Comparison of ENCODE assay signal across 18 cellular contexts in the genomic region with DNA sequence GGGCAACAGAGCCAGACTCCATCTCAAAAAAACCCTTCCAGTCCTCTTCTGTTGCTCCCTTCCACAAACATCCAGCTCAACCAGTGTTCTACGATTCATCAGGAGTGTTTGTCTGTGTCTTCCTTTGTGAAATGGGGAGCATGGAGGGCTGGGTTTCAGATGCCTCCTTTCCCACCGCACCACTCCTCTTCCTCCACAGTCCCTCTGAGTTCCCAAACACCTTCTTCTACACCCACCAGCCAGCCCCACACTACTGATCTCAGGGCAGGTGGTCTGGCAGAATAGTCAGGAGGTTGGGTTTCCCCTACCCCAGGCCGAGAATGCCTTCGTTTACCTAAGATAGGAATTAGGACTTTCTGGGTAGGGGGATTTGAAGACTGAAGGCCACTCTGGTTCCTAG. TPM values are rescaled to one million over a fixed set of nuclear protein-coding genes. Genes with fewer than 3 reads are reported as not detected.
DNase-seq lines count a peak whose midpoint lies in the region; ATAC-seq, FAIRE-seq and TF ChIP-seq lines count a peak whose summit lies in the region.
"Had no signal": no experiment of that assay in that cellular context is flagged by ENCODE, and none has a peak within 500 bp of the region (broad histone marks: within the 10 kb centered on the region; RNA-seq: fewer than 3 reads in every experiment).

No MANE protein-coding gene starts in this region.

- H3K27ac Mint-ChIP-seq in activated CD8-positive, alpha-beta memory T cell treated with anti-CD3 and anti-CD28 coated beads, Interleukin-2, amount 10 ng/mL, durations not matched to agents 7 days and 5 days, result no peak overlapping the region
- no peak overlapping the region for H3K27ac Mint-ChIP-seq in endodermal cell
- no peak overlapping the region for H3K27ac Mint-ChIP-seq in osteocyte (ENCODE audit: unreplicated experiment)

- no peaks in the 10 kb centered on the region for H3K36me3 Mint-ChIP-seq in activated CD8-positive, alpha-beta memory T cell treated with anti-CD3 and anti-CD28 coated beads, Interleukin-2, amount 10 ng/mL, durations not matched to agents 7 days and 5 days
- H3K36me3 Mint-ChIP-seq in endodermal cell (ENCODE audit: low read depth), result no peaks in the 10 kb centered on the region
- H3K36me3 Mint-ChIP-seq in osteocyte (ENCODE audit: unreplicated experiment), result no peaks in the 10 kb centered on the region
- H3K36me3 Mint-ChIP-seq: CD4-positive, alpha-beta memory T cell had no signal

- H3K4me1 Mint-ChIP-seq in activated CD8-positive, alpha-beta memory T cell treated with anti-CD3 and anti-CD28 coated beads, Interleukin-2, amount 10 ng/mL, durations not matched to agents 7 days and 5 days, result no peaks in the 10 kb centered on the region
- H3K4me1 Mint-ChIP-seq in endodermal cell (peaks cover 2% of the 10 kb centered on the region), osteocyte (ENCODE audit: unreplicated experiment) (peaks cover 11% of the 10 kb centered on the region)
- H3K4me1 Mint-ChIP-seq: CD4-positive, alpha-beta memory T cell had no signal

- no peak for ATAC-seq in activated CD8-positive, alpha-beta memory T cell treated with anti-CD3 and anti-CD28 coated beads, Interleukin-2, amount 10 ng/mL, durations not matched to agents 7 days and 5 days
- ATAC-seq: GM12878, HCT116 had no signal

- no peak overlapping the region for H3K27ac ChIP-seq in endodermal cell (ENCODE audit: low read depth, low read length)
- H3K27ac ChIP-seq: C4-2B had no signal

- no peaks in the 10 kb centered on the region for H3K9me3 ChIP-seq in endodermal cell (ENCODE audit: control insufficient read depth, low read length)

- no peak for TF ChIP-seq POLR2A in H54 (IDR thresholded peaks at IDR 0.05; ENCODE audit: low read depth, low read length)

- H3K4me3 ChIP-seq in endodermal cell (ENCODE audit: low read length), result no peak overlapping the region
- H3K4me3 ChIP-seq: GM12878 had no signal

- H3K9me3 Mint-ChIP-seq in activated CD8-positive, alpha-beta memory T cell treated with anti-CD3 and anti-CD28 coated beads, Interleukin-2, amount 10 ng/mL, durations not matched to agents 7 days and 5 days (ENCODE audit: low read depth), result no peaks in the 10 kb centered on the region
- no peaks in the 10 kb centered on the region for H3K9me3 Mint-ChIP-seq in endodermal cell
- H3K9me3 Mint-ChIP-seq in osteocyte (ENCODE audit: unreplicated experiment), result no peaks in the 10 kb centered on the region
- H3K9me3 Mint-ChIP-seq: CD4-positive, alpha-beta memory T cell had no signal

- no peaks in the 10 kb centered on the region for H3K4me1 ChIP-seq in endodermal cell (ENCODE audit: control insufficient read depth, insufficient read depth, low read length)

- no peak for TF ChIP-seq CTCF in endodermal cell (conservative IDR thresholded peaks at IDR 0.05)
- TF ChIP-seq CTCF in osteocyte (IDR thresholded peaks at IDR 0.05), result no peak

- no peak overlapping the region for H3K4me3 Mint-ChIP-seq in activated CD8-positive, alpha-beta memory T cell treated with anti-CD3 and anti-CD28 coated beads, Interleukin-2, amount 10 ng/mL, durations not matched to agents 7 days and 5 days
- H3K4me3 Mint-ChIP-seq in endodermal cell (no peak overlapping the region), osteocyte (ENCODE audit: unreplicated experiment) (no peak overlapping the region)
- H3K4me3 Mint-ChIP-seq: CD4-positive, alpha-beta memory T cell had no signal

- peaks cover 11% of the 10 kb centered on the region for H3K27me3 Mint-ChIP-seq in activated CD8-positive, alpha-beta memory T cell treated with anti-CD3 and anti-CD28 coated beads, Interleukin-2, amount 10 ng/mL, durations not matched to agents 7 days and 5 days
- H3K27me3 Mint-ChIP-seq in endodermal cell (ENCODE audit: insufficient read depth), result peaks cover 2% of the 10 kb centered on the region
- peaks cover 14% of the 10 kb centered on the region for H3K27me3 Mint-ChIP-seq in osteocyte (ENCODE audit: unreplicated experiment)

- DNase-seq in activated CD8-positive, alpha-beta memory T cell treated with anti-CD3 and anti-CD28 coated beads for 24 hours, result peak; percentile 41
- no peak for DNase-seq in activated CD8-positive, alpha-beta memory T cell treated with anti-CD3 and anti-CD28 coated beads, Interleukin-2, amount 10 ng/mL, durations not matched to agents 7 days and 5 days
- DNase-seq in endodermal cell (peak; percentile 31), osteocyte (ENCODE audit: extremely low spot score, unreplicated experiment) (peak; percentile 53), H54 (ENCODE audit: insufficient read length, low spot score) (no peak), NCI-H146 (lab: John Stamatoyannopoulos, UW) (no peak), NCI-H524 (lab: John Stamatoyannopoulos, UW) (no peak)
- DNase-seq: 8988T; CD4-positive, alpha-beta memory T cell; DMS79 had no signal

- no peaks in the 10 kb centered on the region for H3K36me3 ChIP-seq in endodermal cell (ENCODE audit: control insufficient read depth, insufficient read depth, low read length)

- 83 to 90% methylated on average over 2 to 3 of the region's 4 CpGs for WGBS in endodermal cell (ENCODE audit: insufficient coverage in 1 of 2, insufficient read length in 1 of 2), 2 experiments

- no peak overlapping the region for H3K9ac ChIP-seq in endodermal cell (ENCODE audit: extremely low read depth, low read length, poor library complexity, severe bottlenecking)

- FAIRE-seq in H54 (lab: Jason Lieb, UNC), result no peak
- FAIRE-seq: GM12878, GM18507, HepG2, HTR-8/SVneo had no signal

- CTCF ChIA-PET in activated CD8-positive, alpha-beta memory T cell treated with anti-CD3 and anti-CD28 coated beads, Interleukin-2, amount 10 ng/mL, durations not matched to agents 7 days and 5 days (lab: Charles Lee), result interaction anchor here (0.6 kb wide), 1 partner anchor 340 kb away, joined by 3 read pairs; no protein-coding TSS in a partner anchor

- H3K27me3 ChIP-seq in endodermal cell (ENCODE audit: control insufficient read depth, insufficient read depth, low read length, poor library complexity, severe bottlenecking), result no peaks in the 10 kb centered on the region

RNA-seq across cellular contexts. Expression of gene NGEF, which starts 36.9 kb away (rescaled TPM):
- not detected for total RNA-seq in activated CD8-positive, alpha-beta memory T cell treated with anti-CD3 and anti-CD28 coated beads, Interleukin-2, amount 10 ng/mL, durations not matched to agents 7 days and 5 days
- total RNA-seq in endodermal cell (1 to 10 TPM; 1.8 to 2.9 TPM), osteocyte (0.26 and 0.27 TPM in 2 replicates)
- polyA plus RNA-seq in endodermal cell (2013, experiment 1 of 2), result 2.1 TPM
- polyA plus RNA-seq in endodermal cell (2013, experiment 2 of 2), result 3.7 TPM
- total RNA-seq: CD4-positive, alpha-beta memory T cell; GM12878 had no signal
- polyA plus RNA-seq: CD4-positive, alpha-beta memory T cell had no signal

RNA-seq across cellular contexts. Expression of gene NEU2, which starts 56.3 kb away (rescaled TPM):
- not detected for total RNA-seq in activated CD8-positive, alpha-beta memory T cell treated with anti-CD3 and anti-CD28 coated beads, Interleukin-2, amount 10 ng/mL, durations not matched to agents 7 days and 5 days
- total RNA-seq in endodermal cell (not detected), osteocyte (not detected in 2 replicates)
- not detected for polyA plus RNA-seq in endodermal cell (2013, experiment 1 of 2)
- polyA plus RNA-seq in endodermal cell (2013, experiment 2 of 2), result not detected
- total RNA-seq: CD4-positive, alpha-beta memory T cell; G401; GM12878; H4; HepG2 had no signal
- polyA plus RNA-seq: CD4-positive, alpha-beta memory T cell; GM12878; HepG2 had no signal

Comparison
In these comparisons a context has a peak if more than half of its experiments do, and no peak if none do; other contexts are left out.
1. DNase-seq: peak in activated CD8-positive, alpha-beta memory T cell treated with anti-CD3 and anti-CD28 coated beads for 24 hours (single experiment), endodermal cell (single experiment) and osteocyte (single experiment); none in activated CD8-positive, alpha-beta memory T cell treated with anti-CD3 and anti-CD28 coated beads, Interleukin-2, amount 10 ng/mL, durations not matched to agents 7 days and 5 days (single experiment), H54 (single experiment), NCI-H146 (single experiment) and NCI-H524 (0 of 2).